In the genomic region with DNA sequence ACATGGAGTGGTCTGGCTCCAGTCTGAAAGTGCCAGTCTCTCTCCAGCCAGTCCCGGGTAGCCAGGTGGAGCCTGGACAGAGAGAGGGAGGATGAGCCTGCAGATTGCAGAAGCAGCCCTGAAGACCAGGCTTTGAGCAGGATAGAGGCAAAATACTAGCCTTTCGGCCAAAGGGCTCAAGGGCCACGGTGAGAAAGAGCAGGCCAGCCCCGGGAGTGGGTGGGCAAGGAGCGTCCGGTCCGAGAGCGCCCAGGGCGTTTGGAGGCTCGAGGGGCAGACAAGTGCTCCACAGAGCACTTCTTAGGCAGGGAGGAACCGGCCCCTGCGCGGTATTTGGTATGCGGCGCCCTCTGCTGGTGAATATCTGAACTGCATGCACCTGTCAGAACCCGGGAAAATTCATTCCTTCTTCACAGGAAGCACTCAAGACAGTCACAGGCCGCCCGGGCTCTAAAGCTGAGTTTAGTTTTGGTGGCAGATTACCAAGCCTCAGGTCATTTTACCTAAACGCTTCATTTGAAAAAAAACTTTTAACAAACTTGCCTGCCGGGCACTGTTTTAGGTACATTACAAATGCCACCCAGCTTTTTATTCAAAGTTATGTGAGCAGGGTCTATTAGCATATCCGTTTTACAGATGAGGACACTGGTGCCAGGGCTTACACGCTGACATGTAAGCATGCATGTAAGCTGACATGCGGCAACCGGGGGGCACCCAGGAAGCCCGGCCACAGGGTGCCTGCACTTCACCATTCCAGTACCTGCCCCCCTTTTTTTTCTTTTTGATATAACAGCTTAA, we compare ENCODE assay signal across 8 cellular contexts. TPM values are rescaled to one million over a fixed set of nuclear protein-coding genes. Genes with fewer than 3 reads are reported as not detected.
DNase-seq lines count a peak whose midpoint lies in the region; ATAC-seq, FAIRE-seq and TF ChIP-seq lines count a peak whose summit lies in the region.

No MANE protein-coding gene starts in this region.

- H3K9me3 Mint-ChIP-seq in activated T-cell treated with anti-CD3 and anti-CD28 coated beads, Interleukin-2, amount 50 U/mL, for 72 hours = peaks cover 6 to 13% of the 10 kb centered on the region in 2 donors

- 18 to 23% methylated on average over 17 to 25 of the region's 25 CpGs for WGBS in tibial nerve, 2 donors

- H3K79me2 ChIP-seq in PC-3 (ENCODE audit: low read length) = no peaks in the 10 kb centered on the region

- no peaks in the 10 kb centered on the region for H3K9me2 ChIP-seq in PC-3 (replicated peaks; ENCODE audit: low read length)

- H3K27me3 ChIP-seq in PC-3 (ENCODE audit: low read length) (no peaks in the 10 kb centered on the region), tibial nerve (no peaks in the 10 kb centered on the region)

- DNase-seq in AG20443 (ENCODE audit: low spot score) (peak; percentile 89), GM19239 (ENCODE audit: insufficient read length, low spot score) (peak; percentile 60), PC-3 (peak; percentile 83), fibroblast of villous mesenchyme (ENCODE audit: low read depth) (peak; percentile 62), occipital lobe (lab: John Stamatoyannopoulos, UW) (peak; percentile 14), tibial nerve (ENCODE audit: low spot score in 2 of 2) (peak in 1 of 2 donors; percentile 48)
- DNase-seq in activated T-cell treated with anti-CD3 and anti-CD28 coated beads, Interleukin-2, amount 50 U/mL, for 72 hours = peak; percentile 58 to 77

- POLR2A ChIA-PET in PC-3 (lab: Charles Lee; ENCODE audit: unreplicated experiment) = interaction anchor here (0.5 kb wide), 1 partner anchor 22 kb away, joined by 4 read pairs; no protein-coding TSS in a partner anchor

- no peaks in the 10 kb centered on the region for H4K20me1 ChIP-seq in PC-3 (ENCODE audit: low read length)

- H3K4me3 ChIP-seq in PC-3 (ENCODE audit: low read length) = no peak overlapping the region
- no peak overlapping the region for H3K4me3 ChIP-seq in fibroblast of villous mesenchyme (ENCODE audit: low read depth, low read length)
- no peak overlapping the region for H3K4me3 ChIP-seq in tibial nerve

- H3K9ac ChIP-seq in PC-3 (ENCODE audit: low read length) = no peak overlapping the region

- peak; percentile 94 for ATAC-seq in PC-3
- peak; percentile 65 to 67 for ATAC-seq in activated T-cell treated with anti-CD3 and anti-CD28 coated beads, Interleukin-2, amount 50 U/mL, for 72 hours (replicated peaks in 1 of 2)

- no peak overlapping the region for H3K4me3 Mint-ChIP-seq in activated T-cell treated with anti-CD3 and anti-CD28 coated beads, Interleukin-2, amount 50 U/mL, for 72 hours

- H3K36me3 ChIP-seq in PC-3 (ENCODE audit: low read depth, low read length) (no peaks in the 10 kb centered on the region; the same call in 1 of the 2 replicates), tibial nerve (no peaks in the 10 kb centered on the region)

- FAIRE-seq in GM19239 (lab: Jason Lieb, UNC) = peak; percentile 33

- H3K27me3 Mint-ChIP-seq in activated T-cell treated with anti-CD3 and anti-CD28 coated beads, Interleukin-2, amount 50 U/mL, for 72 hours (ENCODE audit: low read depth) = peaks cover 24% of the 10 kb centered on the region

- no peaks in the 10 kb centered on the region; the same call in 1 of the 2 replicates for H3K4me1 ChIP-seq in PC-3 (ENCODE audit: insufficient read depth, low read length)
- peaks cover 0 to 4% (median 0%) of the 10 kb centered on the region in 4 donors for H3K4me1 ChIP-seq in tibial nerve

- peak overlapping the region; percentile 58 for H2AFZ ChIP-seq in PC-3 (ENCODE audit: low read length)

- 0 out of 2 replicates have a peak, but pooled peaks cover 16% of the 10 kb centered on the region for H3K9me3 ChIP-seq in PC-3 (ENCODE audit: low read length)
- peaks cover 0 to 44% (median 11%) of the 10 kb centered on the region in 4 donors for H3K9me3 ChIP-seq in tibial nerve

- intact Hi-C loops in PC-3 (cut with micrococcal nuclease) = loop anchor here (1.0 to 2.0 kb wide), 4 partner anchors 121 to 296 kb away; no protein-coding TSS in a partner anchor

- H3K27ac Mint-ChIP-seq in activated T-cell treated with anti-CD3 and anti-CD28 coated beads, Interleukin-2, amount 50 U/mL, for 72 hours = no peak overlapping the region

- peak overlapping the region; percentile 51 for H3K4me2 ChIP-seq in PC-3 (ENCODE audit: low read length)

- H3K27ac ChIP-seq in PC-3 (ENCODE audit: low read length) (no peak overlapping the region), tibial nerve (no peak overlapping the region)

- no TSS peak for BruUV-seq in PC-3 (replicated peaks; lab: Mats Ljungman, UMichigan)

- H3K4me1 Mint-ChIP-seq in activated T-cell treated with anti-CD3 and anti-CD28 coated beads, Interleukin-2, amount 50 U/mL, for 72 hours (ENCODE audit: low read depth) = no peaks in the 10 kb centered on the region

- H3F3A ChIP-seq in PC-3 (ENCODE audit: low read length, unreplicated experiment) = no peaks in the 10 kb centered on the region

- TF ChIP-seq CTCF in LNCAP (IDR thresholded peaks at IDR 0.05) (peak; percentile 93), PC-3 (conservative IDR thresholded peaks at IDR 0.05; ENCODE audit: low read depth, low read length) (peak; percentile 88), fibroblast of villous mesenchyme (IDR thresholded peaks at IDR 0.05; ENCODE audit: insufficient read depth, low read depth, low read length) (peak; percentile 88), tibial nerve (IDR thresholded peaks at IDR 0.05) (peak; percentile 68 to 91 (median 70))

- TF ChIP-seq POLR2A in tibial nerve (IDR thresholded peaks at IDR 0.05) = no peak

- peaks cover 11 to 13% of the 10 kb centered on the region in 2 donors for H3K36me3 Mint-ChIP-seq in activated T-cell treated with anti-CD3 and anti-CD28 coated beads, Interleukin-2, amount 50 U/mL, for 72 hours (ENCODE audit: insufficient read depth in 2 of 2)

- CTCF ChIA-PET in PC-3 (lab: Charles Lee) = interaction anchor here (0.5 to 1.5 kb wide), 4 partner anchors 56 to 263 kb away, joined by 3 to 7 read pairs (median 4); no protein-coding TSS in a partner anchor

- TF ChIP-seq EP300 in tibial nerve (IDR thresholded peaks at IDR 0.05) = no peak

RNA-seq across cellular contexts. Expression of gene PSMC1, which starts 21.0 kb away (rescaled TPM):
- 160 and 208 TPM in 2 replicates for total RNA-seq in PC-3 (2014; rRNA removed)
- total RNA-seq in activated T-cell treated with anti-CD3 and anti-CD28 coated beads, Interleukin-2, amount 50 U/mL, for 72 hours = 100 to 1,000 TPM; 105 to 112 TPM
- 88.3 and 113 TPM in 2 replicates for total RNA-seq in fibroblast of villous mesenchyme
- total RNA-seq in occipital lobe = 64.1 TPM
- 100 to 1,000 TPM in 1 of 4 donors, 10 to 100 TPM in 3; 48.9 to 108 (median 76.8) TPM for total RNA-seq in tibial nerve
